6 cellular contexts compared by ENCODE assay signal in genomic region chr17:40063915-40064531, GRCh38. TPM values are rescaled to one million over a fixed set of nuclear protein-coding genes. Genes with fewer than 3 reads are reported as not detected.
A peak's percentile ranks its signal among the peaks of the same experiment; 100 is the strongest.
DNase-seq lines count a peak whose midpoint lies in the region; ATAC-seq and TF ChIP-seq lines count a peak whose summit lies in the region.

No MANE protein-coding gene starts in this region.

- H3K4me3 ChIP-seq in fibroblast of villous mesenchyme (ENCODE audit: low read depth, low read length) = peak overlapping the region; percentile 92

- H3K27me3 Mint-ChIP-seq in T-helper 2 cell treated with Interferon-gamma antibody and Interleukin-4, amounts not matched to agents 5 μg/mL and 100 μg/mL, for 36 hours (ENCODE audit: low read depth) = peaks cover 38% of the 10 kb centered on the region
- no peaks in the 10 kb centered on the region for H3K27me3 Mint-ChIP-seq in stimulated activated memory B cell treated with anti-CD40 and anti-IgM and Interleukin-4, amounts not matched to agents 10 μg/mL and 1 μg/mL and 100 μg/mL, for 72 hours

- no peaks in the 10 kb centered on the region for H3K9me3 Mint-ChIP-seq in T-helper 2 cell treated with Interferon-gamma antibody and Interleukin-4, amounts not matched to agents 5 μg/mL and 100 μg/mL, for 36 hours
- H3K9me3 Mint-ChIP-seq in stimulated activated memory B cell treated with anti-CD40 and anti-IgM and Interleukin-4, amounts not matched to agents 10 μg/mL and 1 μg/mL and 100 μg/mL, for 72 hours = no peaks in the 10 kb centered on the region

- in situ Hi-C loops in KBM-7 (cut with MboI; ENCODE audit: low pct_unique_long_range_greater_than_20kb, low sequenced_read_pairs) = no loop called here

- TF ChIP-seq CTCF in fibroblast of villous mesenchyme (IDR thresholded peaks at IDR 0.05; ENCODE audit: insufficient read depth, low read depth, low read length) = no peak

- H3K4me1 Mint-ChIP-seq in T-helper 2 cell treated with Interferon-gamma antibody and Interleukin-4, amounts not matched to agents 5 μg/mL and 100 μg/mL, for 36 hours (ENCODE audit: low read depth) = peaks cover 37% of the 10 kb centered on the region
- H3K4me1 Mint-ChIP-seq in stimulated activated memory B cell treated with anti-CD40 and anti-IgM and Interleukin-4, amounts not matched to agents 10 μg/mL and 1 μg/mL and 100 μg/mL, for 72 hours = peaks cover 55% of the 10 kb centered on the region

- H3K27ac Mint-ChIP-seq in T-helper 2 cell treated with Interferon-gamma antibody and Interleukin-4, amounts not matched to agents 5 μg/mL and 100 μg/mL, for 36 hours = no peak overlapping the region
- H3K27ac Mint-ChIP-seq in stimulated activated memory B cell treated with anti-CD40 and anti-IgM and Interleukin-4, amounts not matched to agents 10 μg/mL and 1 μg/mL and 100 μg/mL, for 72 hours = peak overlapping the region; percentile 68

- DNase-seq in T-helper 2 cell treated with Interferon-gamma antibody and Interleukin-4, amounts not matched to agents 5 μg/mL and 100 μg/mL, for 36 hours (ENCODE audit: low spot score) = no peak
- DNase-seq in T-helper 2 cell = no peak
- no peak for DNase-seq in fibroblast of villous mesenchyme (ENCODE audit: low read depth)
- no peak for DNase-seq in left lobe of liver (ENCODE audit: low spot score)
- no peak for DNase-seq in KBM-7

- H3K36me3 Mint-ChIP-seq in T-helper 2 cell treated with Interferon-gamma antibody and Interleukin-4, amounts not matched to agents 5 μg/mL and 100 μg/mL, for 36 hours (ENCODE audit: low read depth) = no peaks in the 10 kb centered on the region
- H3K36me3 Mint-ChIP-seq in stimulated activated memory B cell treated with anti-CD40 and anti-IgM and Interleukin-4, amounts not matched to agents 10 μg/mL and 1 μg/mL and 100 μg/mL, for 72 hours = no peaks in the 10 kb centered on the region

- H3K4me3 Mint-ChIP-seq in T-helper 2 cell treated with Interferon-gamma antibody and Interleukin-4, amounts not matched to agents 5 μg/mL and 100 μg/mL, for 36 hours = peak overlapping the region; percentile 82
- peak overlapping the region; percentile 90 for H3K4me3 Mint-ChIP-seq in stimulated activated memory B cell treated with anti-CD40 and anti-IgM and Interleukin-4, amounts not matched to agents 10 μg/mL and 1 μg/mL and 100 μg/mL, for 72 hours

- ATAC-seq in stimulated activated memory B cell treated with anti-CD40 and anti-IgM and Interleukin-4, amounts not matched to agents 10 μg/mL and 1 μg/mL and 100 μg/mL, for 72 hours = no peak
- no peak for ATAC-seq in left lobe of liver

RNA-seq across cellular contexts. Expression of gene THRA, which starts 1.3 kb away (rescaled TPM):
- total RNA-seq in fibroblast of villous mesenchyme = 19.0 and 27.2 TPM in 2 replicates
- 10.7 TPM for total RNA-seq in left lobe of liver

RNA-seq across cellular contexts. Expression of gene MED24, which starts 9.8 kb away (rescaled TPM):
- total RNA-seq in fibroblast of villous mesenchyme (46.7 and 47.9 TPM in 2 replicates), left lobe of liver (28.8 TPM)

RNA-seq across cellular contexts. Expression of gene NR1D1, which starts 36.4 kb away (rescaled TPM):
- total RNA-seq in fibroblast of villous mesenchyme (1.7 and 2.3 TPM in 2 replicates), left lobe of liver (18.6 TPM)

RNA-seq across cellular contexts. Expression of gene CSF3, which starts 48.8 kb away (rescaled TPM):
- 0.97 and 4.3 TPM in 2 replicates for total RNA-seq in fibroblast of villous mesenchyme
- total RNA-seq in left lobe of liver = not detected

RNA-seq across cellular contexts. Expression of gene MSL1, which starts 57.7 kb away (rescaled TPM):
- total RNA-seq in fibroblast of villous mesenchyme (64.4 and 73.0 TPM in 2 replicates), left lobe of liver (45.9 TPM)
